1 cellular context compared by ENCODE assay signal in genomic region chr2:197515798-197516761, GRCh38.
TF ChIP-seq lines count a peak whose summit lies in the region.

TSS of gene MOB4 (plus strand) at chr2:197516066. CDS start at chr2:197516087, 21 bp downstream.

TF ChIP-seq in WTC11, 78 proteins besides CTCF, POLR2A, EP300 and RAD21 (continued from another document and continues in another):
- TF ChIP-seq SP1 (CRISPR knock-in tag; conservative IDR thresholded peaks at IDR 0.05) (peak; percentile 99), ZBTB21 (CRISPR knock-in tag; IDR thresholded peaks at IDR 0.05; ENCODE audit: borderline replicate concordance) (peak; percentile 92), ZNF396 (CRISPR knock-in tag; IDR thresholded peaks at IDR 0.05; ENCODE audit: borderline replicate concordance) (no peak), ZNF263 (CRISPR knock-in tag; IDR thresholded peaks at IDR 0.05; ENCODE audit: low read depth) (peak; percentile 59; the same call in 1 of the 2 replicates), FOXP4 (CRISPR knock-in tag; IDR thresholded peaks at IDR 0.05) (peak; percentile 93), RELA (CRISPR knock-in tag; IDR thresholded peaks at IDR 0.05; ENCODE audit: borderline replicate concordance) (peak; percentile 92), ZNF425 (CRISPR knock-in tag; conservative IDR thresholded peaks at IDR 0.05) (no peak), ZNF232 (CRISPR knock-in tag; IDR thresholded peaks at IDR 0.05) (peak; percentile 84; the same call in 1 of the 2 replicates), SMAD3 (CRISPR knock-in tag; IDR thresholded peaks at IDR 0.05; ENCODE audit: borderline replicate concordance) (peak; percentile 92), EMX1 (CRISPR knock-in tag; IDR thresholded peaks at IDR 0.05) (no peak), USF2 (CRISPR knock-in tag; IDR thresholded peaks at IDR 0.05) (peak; percentile 69), ZNF281 (CRISPR knock-in tag; IDR thresholded peaks at IDR 0.05) (peak; percentile 81), FOXP1 (CRISPR knock-in tag; IDR thresholded peaks at IDR 0.05; ENCODE audit: borderline replicate concordance) (peak; percentile 97), CREB1 (CRISPR knock-in tag; IDR thresholded peaks at IDR 0.05) (peak; percentile 24), ATF2 (CRISPR knock-in tag; IDR thresholded peaks at IDR 0.05; ENCODE audit: borderline replicate concordance, low read depth) (peak; percentile 34; the same call in 1 of the 2 replicates), FOXK1 (CRISPR knock-in tag; IDR thresholded peaks at IDR 0.05) (peak; percentile 96), ZNF416 (CRISPR knock-in tag; IDR thresholded peaks at IDR 0.05) (peak; percentile 56; the same call in 1 of the 2 replicates), STAT6 (CRISPR knock-in tag; conservative IDR thresholded peaks at IDR 0.05; ENCODE audit: low read depth) (0 out of 2 replicates have a peak, but pooled peaks have one; percentile 34), E2F4 (CRISPR knock-in tag; IDR thresholded peaks at IDR 0.05; ENCODE audit: borderline replicate concordance, low read depth) (peak; percentile 16; the same call in 1 of the 2 replicates), PRRX2 (CRISPR knock-in tag; IDR thresholded peaks at IDR 0.05) (no peak), MAX (CRISPR knock-in tag; IDR thresholded peaks at IDR 0.05) (peak; percentile 97), NFE2L1 (CRISPR knock-in tag; IDR thresholded peaks at IDR 0.05) (peak; percentile 76), ATF3 (CRISPR knock-in tag; conservative IDR thresholded peaks at IDR 0.05) (0 out of 2 replicates have a peak, but pooled peaks have one; percentile 9), GABPB1 (CRISPR knock-in tag; IDR thresholded peaks at IDR 0.05) (peak; percentile 87), E2F5 (CRISPR knock-in tag; IDR thresholded peaks at IDR 0.05) (peak; percentile 88), CREM (CRISPR knock-in tag; IDR thresholded peaks at IDR 0.05) (peak; percentile 86), ZNF138 (CRISPR knock-in tag; conservative IDR thresholded peaks at IDR 0.05) (0 out of 2 replicates have a peak, but pooled peaks have one; percentile 85), TP53 (CRISPR knock-in tag; IDR thresholded peaks at IDR 0.05) (peak; percentile 90), ZBTB43 (CRISPR knock-in tag; IDR thresholded peaks at IDR 0.05) (peak; percentile 98), CBFB (CRISPR knock-in tag; IDR thresholded peaks at IDR 0.05; ENCODE audit: low read depth) (peak; percentile 95; the same call in 1 of the 2 replicates), GTF2I (CRISPR knock-in tag; conservative IDR thresholded peaks at IDR 0.05) (no peak), ESRRA (CRISPR knock-in tag; IDR thresholded peaks at IDR 0.05; ENCODE audit: borderline replicate concordance) (peak; percentile 80), E2F1 (CRISPR knock-in tag; IDR thresholded peaks at IDR 0.05) (peak; percentile 31; the same call in 1 of the 2 replicates), MLX (CRISPR knock-in tag; IDR thresholded peaks at IDR 0.05) (peak; percentile 94)
